In genomic region chr2:152525277-152525838, GRCh38 we compare ENCODE assay signal across 12 cellular contexts.
DNase-seq lines count a peak whose midpoint lies in the region; ATAC-seq, FAIRE-seq and TF ChIP-seq lines count a peak whose summit lies in the region.
"Had no signal": no experiment of that assay in that cellular context is flagged by ENCODE, and none has a peak within 500 bp of the region (broad histone marks: within the 10 kb centered on the region; RNA-seq: fewer than 3 reads in every experiment).

No MANE protein-coding gene starts in this region.

- intact Hi-C loops in Right ventricle myocardium superior (cut with DNase I) (no loop called here), left ventricle myocardium inferior (cut with micrococcal nuclease) (no loop called here), esophagus muscularis mucosa (cut with DNase I) (no loop called here)
- intact Hi-C loops in CD4-positive, alpha-beta memory T cell (cut with micrococcal nuclease) = no loop called here

- H3K27me3 ChIP-seq in left ventricle myocardium inferior (ENCODE audit: low read depth) (no peaks in the 10 kb centered on the region), brain microvascular endothelial cell (replicated peaks) (no peaks in the 10 kb centered on the region), kidney epithelial cell (ENCODE audit: control insufficient read depth, insufficient read depth, low read length) (no peaks in the 10 kb centered on the region), esophagus muscularis mucosa (no peaks in the 10 kb centered on the region)
- H3K27me3 ChIP-seq in CD4-positive, alpha-beta memory T cell (ENCODE audit: insufficient read depth, low read length) = no peaks in the 10 kb centered on the region
- H3K27me3 ChIP-seq: BE2C had no signal

- H3K36me3 Mint-ChIP-seq in CD4-positive, alpha-beta memory T cell = no peaks in the 10 kb centered on the region

- H3K27ac ChIP-seq in left ventricle myocardium inferior (replicated peaks) (no peak overlapping the region), brain microvascular endothelial cell (peak overlapping the region; percentile 48), esophagus muscularis mucosa (replicated peaks in 1 of 4) (no peak overlapping the region)
- no peak overlapping the region for H3K27ac ChIP-seq in CD4-positive, alpha-beta memory T cell (ENCODE audit: low read depth, low read length)

- H3K9me3 ChIP-seq in left ventricle myocardium inferior (replicated peaks) (no peaks in the 10 kb centered on the region), esophagus muscularis mucosa (no peaks in the 10 kb centered on the region)
- H3K9me3 ChIP-seq in CD4-positive, alpha-beta memory T cell (ENCODE audit: control insufficient read depth in 1 of 2, low read length in 2 of 2) = no peaks in the 10 kb centered on the region
- H3K9me3 ChIP-seq: BE2C had no signal

- no peaks in the 10 kb centered on the region for H3K36me3 ChIP-seq in left ventricle myocardium inferior
- no peaks in the 10 kb centered on the region for H3K36me3 ChIP-seq in brain microvascular endothelial cell (replicated peaks)
- H3K36me3 ChIP-seq in kidney epithelial cell (ENCODE audit: control insufficient read depth, insufficient read depth, low read length) = no peaks in the 10 kb centered on the region
- H3K36me3 ChIP-seq in esophagus muscularis mucosa = no peaks in the 10 kb centered on the region
- H3K36me3 ChIP-seq in CD4-positive, alpha-beta memory T cell (ENCODE audit: insufficient read depth, low read length) = no peaks in the 10 kb centered on the region
- H3K36me3 ChIP-seq: BE2C had no signal

- DNase-seq in Right ventricle myocardium superior (no peak), left ventricle myocardium inferior (no peak), brain microvascular endothelial cell (peak; percentile 45), kidney epithelial cell (ENCODE audit: low read depth) (no peak), urothelium cell line (ENCODE audit: low spot score) (peak; percentile 56), esophagus muscularis mucosa (ENCODE audit: extremely low spot score) (no peak)
- DNase-seq in CD4-positive, alpha-beta memory T cell = no peak
- DNase-seq: activated CD4-positive, alpha-beta T cell treated with anti-CD3 and anti-CD28 coated beads, Interleukin-2, amount 50 U/mL, for 4 hours; BE2C; NCI-H774 had no signal

- peaks cover 3 to 5% of the 10 kb centered on the region in 2 donors for H3K27me3 Mint-ChIP-seq in CD4-positive, alpha-beta memory T cell

- POLR2A ChIA-PET in CD4-positive, alpha-beta memory T cell (lab: Charles Lee; ENCODE audit: partially characterized antibody) = no interaction called here

- in situ Hi-C loops in brain microvascular endothelial cell (cut with HindIII; ENCODE audit: low pct_ligation_motif_present, low sequenced_read_pairs) = no loop called here

- peaks cover 0 to 3% (median 0%) of the 10 kb centered on the region in 8 donors for H3K9me3 Mint-ChIP-seq in CD4-positive, alpha-beta memory T cell
- H3K9me3 Mint-ChIP-seq: nephron had no signal

- peaks cover 19% of the 10 kb centered on the region for H3K4me1 ChIP-seq in left ventricle myocardium inferior
- H3K4me1 ChIP-seq in esophagus muscularis mucosa = peaks cover 4 to 14% (median 9%) of the 10 kb centered on the region in 4 donors
- H3K4me1 ChIP-seq in CD4-positive, alpha-beta memory T cell (ENCODE audit: insufficient read depth, low read length) = no peaks in the 10 kb centered on the region
- H3K4me1 ChIP-seq: BE2C had no signal

- 81% methylated on average over 6 of the region's 6 CpGs for WGBS in esophagus muscularis mucosa

- no peak overlapping the region for H3K4me3 ChIP-seq in left ventricle myocardium inferior
- no peak overlapping the region for H3K4me3 ChIP-seq in brain microvascular endothelial cell (ENCODE audit: low read depth, low read length)
- no peak overlapping the region for H3K4me3 ChIP-seq in kidney epithelial cell (ENCODE audit: low read depth, low read length)
- no peak overlapping the region for H3K4me3 ChIP-seq in esophagus muscularis mucosa
- H3K4me3 ChIP-seq in CD4-positive, alpha-beta memory T cell (ENCODE audit: low read length in 2 of 2) = no peak overlapping the region

- no peaks in the 10 kb centered on the region for H3K4me1 Mint-ChIP-seq in CD4-positive, alpha-beta memory T cell

- CTCF ChIA-PET in CD4-positive, alpha-beta memory T cell (lab: Charles Lee; ENCODE audit: partially characterized antibody) = no interaction called here

- no peak for TF ChIP-seq POLR2A in esophagus muscularis mucosa (IDR thresholded peaks at IDR 0.05; ENCODE audit: low read depth)

- no peak overlapping the region for H3K4me3 Mint-ChIP-seq in CD4-positive, alpha-beta memory T cell
- H3K4me3 Mint-ChIP-seq: nephron had no signal

- no peak for TF ChIP-seq EP300 in esophagus muscularis mucosa (IDR thresholded peaks at IDR 0.05)

- ATAC-seq in Right ventricle myocardium superior (ENCODE audit: poor library complexity) (peak; percentile 89), HG02623 (IDR thresholded peaks at IDR 0.05; ENCODE audit: unreplicated experiment) (no peak)

- no peak for TF ChIP-seq CTCF in left ventricle myocardium inferior (IDR thresholded peaks at IDR 0.05; ENCODE audit: borderline replicate concordance)
- TF ChIP-seq CTCF in brain microvascular endothelial cell (IDR thresholded peaks at IDR 0.05; ENCODE audit: low read depth, low read length, missing control alignments) = peak; percentile 31
- peak; percentile 8 for TF ChIP-seq CTCF in kidney epithelial cell (IDR thresholded peaks at IDR 0.05; ENCODE audit: insufficient read depth, low read length, poor library complexity, severe bottlenecking)
- no peak for TF ChIP-seq CTCF in esophagus muscularis mucosa (IDR thresholded peaks at IDR 0.05)

- FAIRE-seq in urothelium cell line (lab: Jason Lieb, UNC) = no peak

- H3K27ac Mint-ChIP-seq in CD4-positive, alpha-beta memory T cell = peak overlapping the region in 1 of 7 donors; percentile 6

Comparison
In these comparisons a context has a peak if more than half of its experiments do, and no peak if none do; other contexts are left out.
1. DNase-seq: peak in brain microvascular endothelial cell (single experiment) and urothelium cell line (single experiment); none in Right ventricle myocardium superior (single experiment), left ventricle myocardium inferior (single experiment), kidney epithelial cell (single experiment), esophagus muscularis mucosa (single experiment) and CD4-positive, alpha-beta memory T cell (0 of 5).
2. CTCF ChIP-seq: peak in brain microvascular endothelial cell (single experiment) and kidney epithelial cell (single experiment); none in left ventricle myocardium inferior (single experiment) and esophagus muscularis mucosa (0 of 3).